In genomic region chr10:43128331-43128730, GRCh38 we compare ENCODE assay signal across 22 cellular contexts. TPM values are rescaled to one million over a fixed set of nuclear protein-coding genes. Genes with fewer than 3 reads are reported as not detected.
DNase-seq lines count a peak whose midpoint lies in the region; ATAC-seq and TF ChIP-seq lines count a peak whose summit lies in the region.
"Had no signal": no experiment of that assay in that cellular context is flagged by ENCODE, and none has a peak within 500 bp of the region (broad histone marks: within the 10 kb centered on the region; RNA-seq: fewer than 3 reads in every experiment).

No MANE protein-coding gene starts in this region.

- peak; percentile 5 to 11 for DNase-seq in activated T-cell treated with anti-CD3 and anti-CD28 coated beads, Interleukin-2, amount 50 U/mL, for 48 hours
- DNase-seq in activated T-cell treated with anti-CD3 and anti-CD28 coated beads, Interleukin-2, amount 50 U/mL, for 4 hours: no peak
- DNase-seq in glomerular visceral epithelial cell (ENCODE audit: extremely low spot score): peak; percentile 12
- DNase-seq in spleen: no peak
- DNase-seq in sigmoid colon: no peak
- DNase-seq: activated CD4-positive, alpha-beta T cell treated with anti-CD3 and anti-CD28 coated beads, Interleukin-2, amount 50 U/mL, for 48 hours; activated gamma-delta T cell treated with Interleukin-2 at 50 U/mL for 16 hours; aorta; cerebellar nuclear complex; DMS79; effector CD8-positive, alpha-beta T cell; glutamatergic neuron; mucosa of descending colon; NCI-H1048; NCI-H2029 treated with DMSO at 0.1 percent for 48 hours; NCI-H446; NK-92 treated with Interleukin-12 subunit alpha and Interleukin-12 subunit beta, amount 100 ng/mL, for 24 hours; RPMI8226 had no signal

- intact Hi-C loops in spleen (cut with DNase I; ENCODE audit: low total_unique reads): no loop called here
- intact Hi-C loops in sigmoid colon (cut with DNase I): no loop called here

- no peaks in the 10 kb centered on the region for H3K36me3 Mint-ChIP-seq in activated T-cell treated with anti-CD3 and anti-CD28 coated beads, Interleukin-2, amount 50 U/mL, for 4 hours (ENCODE audit: insufficient read depth)

- H3K4me1 Mint-ChIP-seq in activated T-cell treated with anti-CD3 and anti-CD28 coated beads, Interleukin-2, amount 50 U/mL, for 4 hours (ENCODE audit: low read depth): peaks cover 17% of the 10 kb centered on the region

- TF ChIP-seq POLR2A in spleen (IDR thresholded peaks at IDR 0.05) (no peak), sigmoid colon (IDR thresholded peaks at IDR 0.05) (no peak)

- no peaks in the 10 kb centered on the region for H3K27me3 ChIP-seq in Loucy (ENCODE audit: insufficient read depth, low read length, poor library complexity, severe bottlenecking)
- no peaks in the 10 kb centered on the region for H3K27me3 ChIP-seq in spleen (replicated peaks in 1 of 7)
- H3K27me3 ChIP-seq in sigmoid colon: no peaks in the 10 kb centered on the region

- peak overlapping the region; percentile 19 for H3K9ac ChIP-seq in Loucy (ENCODE audit: low read depth, low read length, poor library complexity, severe bottlenecking)

- H3K4me2 ChIP-seq in Loucy (ENCODE audit: low read depth, low read length, poor library complexity, severe bottlenecking): peak overlapping the region; percentile 10

- TF ChIP-seq CTCF in Loucy (conservative IDR thresholded peaks at IDR 0.05; ENCODE audit: low read length) (no peak), spleen (IDR thresholded peaks at IDR 0.05 in 8 of 11, conservative IDR thresholded peaks at IDR 0.05 in 3 of 11) (no peak), sigmoid colon (IDR thresholded peaks at IDR 0.05) (no peak)

- peaks cover 57% of the 10 kb centered on the region for H3K4me1 ChIP-seq in Loucy (ENCODE audit: insufficient read depth, low read length, poor library complexity, severe bottlenecking)
- peaks cover 3 to 34% (median 9%) of the 10 kb centered on the region in 6 donors for H3K4me1 ChIP-seq in spleen
- H3K4me1 ChIP-seq in sigmoid colon: no peaks in the 10 kb centered on the region

- H3K4me3 Mint-ChIP-seq in activated T-cell treated with anti-CD3 and anti-CD28 coated beads, Interleukin-2, amount 50 U/mL, for 4 hours: no peak overlapping the region

- no peaks in the 10 kb centered on the region for H4K20me1 ChIP-seq in Loucy (ENCODE audit: insufficient read depth, low read length, poor library complexity, severe bottlenecking)

- H3K9me3 ChIP-seq in Loucy (ENCODE audit: insufficient read depth, low read depth, low read length) (no peaks in the 10 kb centered on the region), spleen (no peaks in the 10 kb centered on the region), sigmoid colon (no peaks in the 10 kb centered on the region)
- H3K9me3 ChIP-seq: mucosa of descending colon had no signal

- no peak overlapping the region for H3K4me3 ChIP-seq in Loucy (ENCODE audit: low read length, poor library complexity, severe bottlenecking)
- H3K4me3 ChIP-seq in spleen: no peak overlapping the region
- H3K4me3 ChIP-seq in sigmoid colon: no peak overlapping the region
- H3K4me3 ChIP-seq: mucosa of descending colon had no signal

- H3K9me2 ChIP-seq in Loucy (replicated peaks; ENCODE audit: low read depth, low read length): no peaks in the 10 kb centered on the region

- H3K36me3 ChIP-seq in Loucy (ENCODE audit: insufficient read depth, low read length): no peaks in the 10 kb centered on the region
- H3K36me3 ChIP-seq in spleen: no peaks in the 10 kb centered on the region
- H3K36me3 ChIP-seq in sigmoid colon: no peaks in the 10 kb centered on the region

- no peak for TF ChIP-seq EP300 in sigmoid colon (IDR thresholded peaks at IDR 0.05)

- ATAC-seq in activated T-cell treated with anti-CD3 and anti-CD28 coated beads, Interleukin-2, amount 50 U/mL, for 4 hours: no peak
- ATAC-seq in GM18867 (IDR thresholded peaks at IDR 0.05; ENCODE audit: unreplicated experiment) (no peak), HG02884 (IDR thresholded peaks at IDR 0.05; ENCODE audit: unreplicated experiment) (no peak)
- ATAC-seq: left lobe of liver, mucosa of descending colon had no signal

- H3K79me2 ChIP-seq in Loucy (ENCODE audit: insufficient read depth, low read length): no peaks in the 10 kb centered on the region

- 84 to 91% (median 86%) methylated on average over 8 of the region's 8 CpGs for WGBS in spleen, 5 donors
- 81 to 86% methylated on average over 8 of the region's 8 CpGs for WGBS in sigmoid colon, 2 donors

- H3K27me3 Mint-ChIP-seq in activated T-cell treated with anti-CD3 and anti-CD28 coated beads, Interleukin-2, amount 50 U/mL, for 4 hours (ENCODE audit: low read depth): no peaks in the 10 kb centered on the region

- H3F3A ChIP-seq in Loucy (ENCODE audit: low read depth): no peaks in the 10 kb centered on the region

- H3K27ac ChIP-seq in spleen (peak overlapping the region in 5 of 8 donors; percentile 22 to 80 (median 73)), sigmoid colon (no peak overlapping the region)

- H3K9me3 Mint-ChIP-seq in activated T-cell treated with anti-CD3 and anti-CD28 coated beads, Interleukin-2, amount 50 U/mL, for 4 hours: no peaks in the 10 kb centered on the region

- 0 out of 2 replicates have a peak overlapping the region, but pooled peaks have one; percentile 38 for H2AFZ ChIP-seq in Loucy (ENCODE audit: low read length)

RNA-seq across cellular contexts. Expression of gene CSGALNACT2, which starts 9.9 kb away (rescaled TPM):
- total RNA-seq in activated T-cell treated with anti-CD3 and anti-CD28 coated beads, Interleukin-2, amount 50 U/mL, for 4 hours: 10 to 100 TPM; 14.7 to 19.5 (median 15.5) TPM
- total RNA-seq in spleen: 10 to 100 TPM; 29.8 to 77.1 (median 41.9) TPM
- 10 to 100 TPM in 1 of 3 donors, 1 to 10 TPM in 2; 8.1 to 10.1 (median 8.5) TPM for polyA plus RNA-seq in spleen
- total RNA-seq in sigmoid colon: 10 to 100 TPM; 25.0 to 37.1 (median 30.9) TPM
- 1 to 10 TPM; 3.2 to 6.9 (median 6.0) TPM for polyA plus RNA-seq in sigmoid colon

RNA-seq across cellular contexts. Expression of gene RET, which starts 51.5 kb away (rescaled TPM):
- under 1 TPM; 0.13 to 0.41 (median 0.13) TPM for total RNA-seq in activated T-cell treated with anti-CD3 and anti-CD28 coated beads, Interleukin-2, amount 50 U/mL, for 4 hours
- total RNA-seq in spleen (under 1 TPM in 5 of 7 donors, not detected in 2; 0.30 to 0.54 (median 0.34) TPM), sigmoid colon (1 to 10 TPM; 1.8 to 6.5 (median 4.6) TPM)
- polyA plus RNA-seq in spleen (under 1 TPM; 0.02 to 0.11 (median 0.10) TPM), sigmoid colon (1 to 10 TPM in 1 of 3 donors, not detected in 2; 3.4 TPM)

Comparison
In these comparisons a context has a peak if more than half of its experiments do, and no peak if none do; other contexts are left out.
1. DNase-seq: peak in activated T-cell treated with anti-CD3 and anti-CD28 coated beads, Interleukin-2, amount 50 U/mL, for 48 hours (2 of 2) and glomerular visceral epithelial cell (single experiment); none in activated T-cell treated with anti-CD3 and anti-CD28 coated beads, Interleukin-2, amount 50 U/mL, for 4 hours (single experiment), spleen (single experiment) and sigmoid colon (single experiment).
2. H3K27ac ChIP-seq: peak in spleen (5 of 8); none in sigmoid colon (0 of 4).